In the genomic region with DNA sequence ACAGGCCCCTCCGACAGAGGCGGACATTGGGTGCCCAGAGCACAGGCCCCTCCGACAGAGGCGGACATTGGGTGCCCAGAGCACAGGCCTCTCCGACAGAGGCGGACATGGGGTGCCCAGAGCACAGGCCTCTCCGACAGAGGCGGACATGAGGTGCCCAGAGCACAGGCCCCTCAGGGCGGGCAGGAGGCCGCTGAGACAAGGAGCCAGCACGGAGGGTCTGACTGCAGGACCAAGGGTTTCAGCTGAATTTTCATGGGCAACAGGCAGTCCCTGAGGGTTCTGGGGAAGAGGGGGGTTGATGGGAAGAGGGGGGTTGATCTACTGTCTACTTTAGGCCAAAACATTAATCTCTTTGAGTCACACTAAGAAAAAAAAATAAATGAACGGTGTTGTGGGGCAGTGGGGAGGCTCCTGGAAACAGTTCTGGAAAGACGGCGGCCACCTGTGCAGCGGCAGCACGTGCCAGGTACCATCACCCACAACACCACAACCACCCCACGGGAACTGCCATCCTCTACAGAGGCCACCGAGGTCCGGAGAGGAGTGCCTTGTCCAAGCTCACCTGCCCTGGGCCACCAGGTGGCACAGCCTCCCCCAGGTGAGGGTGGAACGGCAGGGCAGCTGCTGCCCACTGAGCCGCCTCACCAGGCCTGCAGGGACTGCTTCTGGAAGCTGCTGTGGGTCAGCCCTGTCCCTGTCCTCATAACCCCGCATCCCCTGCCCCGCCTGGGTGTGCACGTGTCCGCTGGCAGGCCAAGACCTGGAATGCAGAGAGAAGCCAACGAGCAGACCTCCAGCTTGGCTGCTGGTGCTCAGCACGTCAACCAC, we compare ENCODE assay signal across 23 cellular contexts. TPM values are rescaled to one million over a fixed set of nuclear protein-coding genes. Genes with fewer than 3 reads are reported as not detected.
DNase-seq lines count a peak whose midpoint lies in the region; ATAC-seq, FAIRE-seq and TF ChIP-seq lines count a peak whose summit lies in the region.
"Had no signal": no experiment of that assay in that cellular context is flagged by ENCODE, and none has a peak within 500 bp of the region (broad histone marks: within the 10 kb centered on the region; RNA-seq: fewer than 3 reads in every experiment).

No MANE protein-coding gene starts in this region.

- peaks cover 0 to 10% of the 10 kb centered on the region in 2 experiments; a peak in 1 of 4 replicates for H3K79me2 ChIP-seq in H1 (ENCODE audit: control insufficient read depth in 1 of 2, insufficient read depth in 2 of 2, low read length in 2 of 2)

- H3K4me1 ChIP-seq in H1 (replicated peaks in 1 of 4; ENCODE audit: control insufficient read depth in 3 of 4, insufficient read depth in 4 of 4, low read length in 3 of 4) (peaks cover 0 to 3% (median 0%) of the 10 kb centered on the region in 4 experiments; a peak in 1 of 7 replicates), neuronal stem cell (ENCODE audit: control insufficient read depth in 2 of 2, insufficient read depth in 1 of 2, low read depth in 1 of 2, low read length in 2 of 2) (no peaks in the 10 kb centered on the region), sigmoid colon (peaks cover 0 to 7% (median 6%) of the 10 kb centered on the region in 4 donors)

- no peak overlapping the region for H3K27ac ChIP-seq in H1 (ENCODE audit: low read depth, low read length)
- no peak overlapping the region for H3K27ac ChIP-seq in neuronal stem cell (replicated peaks; ENCODE audit: low read length)
- no peak overlapping the region for H3K27ac ChIP-seq in sigmoid colon
- H3K27ac ChIP-seq: 22Rv1, A549, C4-2B, HL-60 had no signal

- no peak overlapping the region for H3K4me2 ChIP-seq in H1 (ENCODE audit: insufficient read depth in 1 of 2, low read depth in 2 of 2, low read length in 2 of 2)
- H3K4me2 ChIP-seq in neuronal stem cell (ENCODE audit: insufficient read depth, low read length, poor library complexity, severe bottlenecking): no peak overlapping the region
- H3K4me2 ChIP-seq: A549, GM23338 had no signal

- H2BK120ac ChIP-seq in H1 (replicated peaks; ENCODE audit: low read depth, low read length) (no peak overlapping the region), neuronal stem cell (ENCODE audit: low read depth, low read length) (no peak overlapping the region)

- peak; percentile 50 for DNase-seq in activated effector memory CD4-positive, alpha-beta T cell treated with anti-CD3 and anti-CD28 coated beads, Interleukin-2, amount 50 U/mL, for 16 hours
- DNase-seq in activated effector memory CD4-positive, alpha-beta T cell treated with Interleukin-2 at 50 U/mL for 16 hours: no peak
- no peak for DNase-seq in H1 (ENCODE audit: low read depth in 1 of 2, low spot score in 2 of 2)
- no peak for DNase-seq in neuronal stem cell (ENCODE audit: low spot score)
- peak; percentile 54 for DNase-seq in sigmoid colon
- DNase-seq in left colon: no peak
- no peak for DNase-seq in iPS-NIHi11 (ENCODE audit: low spot score)
- DNase-seq in retina: no peak
- DNase-seq: AML-193; CD4-positive, alpha-beta memory T cell; DMS153; DMS79; GDM1; H7; HFFc6 had no signal

- CTCF ChIA-PET in H1 (lab: Charles Lee; ENCODE audit: partially characterized antibody): interaction anchor here (0.7 to 3.8 kb wide), 5 partner anchors 11 to 140 kb away, joined by 3 to 11 read pairs (median 3); no protein-coding TSS in a partner anchor

- no peak for TF ChIP-seq POLR2A in H1 (IDR thresholded peaks at IDR 0.05; ENCODE audit: control extremely low read depth in 1 of 2, low read depth in 2 of 2, low read length in 2 of 2)
- TF ChIP-seq POLR2A in sigmoid colon (IDR thresholded peaks at IDR 0.05): no peak

- 0 out of 2 replicates have a peak overlapping the region, but pooled peaks have one; percentile 60 for H4K8ac ChIP-seq in H1 (ENCODE audit: extremely low read depth, insufficient read depth, low read length)
- no peak overlapping the region for H4K8ac ChIP-seq in neuronal stem cell (ENCODE audit: low read depth, low read length)

- no peak overlapping the region for H2BK20ac ChIP-seq in H1 (ENCODE audit: low read length)

- H4K91ac ChIP-seq in H1 (replicated peaks; ENCODE audit: insufficient read length, low read length) (no peak overlapping the region), neuronal stem cell (ENCODE audit: low read depth, low read length, poor library complexity) (no peak overlapping the region)

- POLR2A ChIA-PET in H1 (lab: Charles Lee; ENCODE audit: partially characterized antibody): interaction anchor here (0.6 to 1.6 kb wide), 3 partner anchors 9 to 889 kb away, joined by 3 to 6 read pairs (median 3); no protein-coding TSS in a partner anchor

- TF ChIP-seq EP300 in H1 (IDR thresholded peaks at IDR 0.05; ENCODE audit: borderline replicate concordance in 1 of 2, low read depth in 2 of 2, low read length in 2 of 2) (no peak), sigmoid colon (IDR thresholded peaks at IDR 0.05) (no peak)

- H4K20me1 ChIP-seq in H1 (replicated peaks in 1 of 2; ENCODE audit: control insufficient read depth in 1 of 2, insufficient read depth in 2 of 2, low read length in 2 of 2): peaks cover 0 to 5% of the 10 kb centered on the region in 2 experiments

- no peak overlapping the region for H3K4me3 ChIP-seq in H1 (ENCODE audit: extremely low read depth in 1 of 4, insufficient read depth in 2 of 4, low read depth in 3 of 4, low read length in 4 of 4)
- no peak overlapping the region for H3K4me3 ChIP-seq in neuronal stem cell (ENCODE audit: low read length in 2 of 2)
- H3K4me3 ChIP-seq in sigmoid colon: no peak overlapping the region
- H3K4me3 ChIP-seq: A549, GM23338 had no signal

- H3K14ac ChIP-seq in H1 (ENCODE audit: insufficient read length) (no peak overlapping the region), neuronal stem cell (ENCODE audit: low read length) (no peak overlapping the region)

- H3K18ac ChIP-seq in H1 (ENCODE audit: extremely low read depth, low read length): no peak overlapping the region
- H3K18ac ChIP-seq in neuronal stem cell (ENCODE audit: low read length): peak overlapping the region; percentile 21

- H2BK15ac ChIP-seq in H1 (ENCODE audit: low read length) (no peak overlapping the region), neuronal stem cell (ENCODE audit: low read length) (no peak overlapping the region)

- H3K23me2 ChIP-seq in H1 (ENCODE audit: low read depth, low read length): no peaks in the 10 kb centered on the region

- H2AFZ ChIP-seq in H1 (ENCODE audit: low read length) (no peak overlapping the region), neuronal stem cell (ENCODE audit: low read length) (no peak overlapping the region)
- H2AFZ ChIP-seq: GM23338 had no signal

- TF ChIP-seq CTCF in H1 (IDR thresholded peaks at IDR 0.05; ENCODE audit: control extremely low read depth in 1 of 3, insufficient read depth in 1 of 3, low read depth in 1 of 3, low read length in 3 of 3): no peak
- no peak for TF ChIP-seq CTCF in sigmoid colon (IDR thresholded peaks at IDR 0.05)

- H3K9ac ChIP-seq in H1 (replicated peaks in 1 of 4; ENCODE audit: extremely low read depth in 1 of 4, low read depth in 3 of 4, low read length in 3 of 4): no peak overlapping the region
- peak overlapping the region; percentile 3 for H3K9ac ChIP-seq in neuronal stem cell (ENCODE audit: low read depth, low read length, poor library complexity)

- WGBS in H1 (ENCODE audit: extremely low coverage in 1 of 2, insufficient coverage in 1 of 2, insufficient read length in 1 of 2, insufficient replicate concordance in 2 of 2, low coverage in 1 of 2, low lambda C conversion rate in 2 of 2, missing lambda C conversion rate in 1 of 2), 2 experiments: 96% methylated on average over 23 of the region's 27 CpGs; no CpG with 5 or more reads in 1 of the 2 experiments
- WGBS in neuronal stem cell (ENCODE audit: extremely low coverage in 2 of 2, insufficient read length in 2 of 2, insufficient replicate concordance in 1 of 2), 2 donors: no CpG with 5 or more reads among the region's 27 CpGs
- WGBS in sigmoid colon, 2 donors: 95 to 96% methylated on average over 27 of the region's 27 CpGs

- TF ChIP-seq RAD21 in H1 (IDR thresholded peaks at IDR 0.05 in 1 of 2, conservative IDR thresholded peaks at IDR 0.05 in 1 of 2; ENCODE audit: low read depth in 2 of 2, low read length in 2 of 2): no peak; a peak in 1 of 4 replicates

- no peak overlapping the region for H3K23ac ChIP-seq in H1 (ENCODE audit: insufficient read length)
- no peak overlapping the region for H3K23ac ChIP-seq in neuronal stem cell (ENCODE audit: low read depth, low read length, poor library complexity)

- FAIRE-seq in H1 (lab: Jason Lieb, UNC): no peak
- FAIRE-seq: A549, GM12892, GM18507 had no signal

- intact Hi-C loops in sigmoid colon (cut with DNase I): no loop called here
- intact Hi-C loops in left colon (cut with DNase I, micrococcal nuclease): no loop called here

- no peak overlapping the region; the same call in 1 of the 2 replicates for H2BK5ac ChIP-seq in H1 (ENCODE audit: low read depth, low read length)
- no peak overlapping the region for H2BK5ac ChIP-seq in neuronal stem cell (ENCODE audit: low read length)

- H3K27me3 ChIP-seq in H1 (replicated peaks in 1 of 4; ENCODE audit: control insufficient read depth in 3 of 4, extremely low read depth in 1 of 4, insufficient read depth in 3 of 4, low read length in 3 of 4) (no peaks in the 10 kb centered on the region), neuronal stem cell (ENCODE audit: control insufficient read depth in 3 of 3, insufficient read depth in 3 of 3, low read depth in 1 of 3, low read length in 3 of 3) (no peaks in the 10 kb centered on the region), sigmoid colon (no peaks in the 10 kb centered on the region)

- H2AK5ac ChIP-seq in H1 (ENCODE audit: low read depth, low read length): no peak overlapping the region
- H2AK5ac ChIP-seq in neuronal stem cell (ENCODE audit: low read depth, low read length): peak overlapping the region; percentile 46

- no peak overlapping the region for H2BK12ac ChIP-seq in H1 (ENCODE audit: low read depth, low read length)
- no peak overlapping the region for H2BK12ac ChIP-seq in neuronal stem cell (ENCODE audit: low read length)

- H3K4ac ChIP-seq in H1 (replicated peaks; ENCODE audit: insufficient read length, low read depth, low read length): no peak overlapping the region
- no peak overlapping the region for H3K4ac ChIP-seq in neuronal stem cell (ENCODE audit: low read length)

- H3K79me1 ChIP-seq in H1 (ENCODE audit: low read depth, low read length): no peaks in the 10 kb centered on the region
- peaks cover 2% of the 10 kb centered on the region for H3K79me1 ChIP-seq in neuronal stem cell (ENCODE audit: low read depth, low read length)

- no peak overlapping the region for H3K56ac ChIP-seq in H1 (replicated peaks; ENCODE audit: insufficient read length, low read depth, low read length)

- H3K36me3 ChIP-seq in H1 (ENCODE audit: control insufficient read depth in 2 of 4, insufficient read depth in 4 of 4, low read length in 3 of 4) (peaks cover 3 to 9% (median 4%) of the 10 kb centered on the region in 4 experiments; a peak in 5 of 8 replicates), neuronal stem cell (replicated peaks in 1 of 2; ENCODE audit: control insufficient read depth in 2 of 2, insufficient read depth in 2 of 2, low read length in 2 of 2) (peaks cover 20 to 41% of the 10 kb centered on the region in 2 donors), sigmoid colon (peaks cover 0 to 50% (median 16%) of the 10 kb centered on the region in 4 donors)

- ATAC-seq in left colon: no peak
- ATAC-seq: A549, GM23338, HCT116 had no signal

- no peak overlapping the region for H4K5ac ChIP-seq in H1 (ENCODE audit: insufficient read length, low read depth, low read length)

- H3K9me3 ChIP-seq in H1 (ENCODE audit: insufficient read depth in 2 of 2, low read depth in 1 of 2, low read length in 1 of 2) (no peaks in the 10 kb centered on the region), neuronal stem cell (replicated peaks in 1 of 2; ENCODE audit: control insufficient read depth in 2 of 2, insufficient read depth in 1 of 2, low read depth in 1 of 2, low read length in 2 of 2) (no peaks in the 10 kb centered on the region), sigmoid colon (no peaks in the 10 kb centered on the region)
- H3K9me3 ChIP-seq: A549 had no signal

RNA-seq across cellular contexts. Expression of a gene that starts 20.5 kb away (rescaled TPM):
- 10.5 TPM in 2 replicates for total RNA-seq in H1 (2021; fragmentation: NEBNext Ultra II Directional; extraction: Animal tissue kit (Norgen Biotek cat#: 25700))
- polyA plus RNA-seq in H1 (2011; rRNA removed): 9.7 and 11.5 TPM in 2 replicates
- 8.9 TPM for polyA plus RNA-seq in H1 (2011; cell fraction: cytosol; rRNA removed)
- 32.0 TPM for polyA plus RNA-seq in H1 (2011; cell fraction: nucleus; rRNA removed)
- 7.7 to 9.1 TPM (median 8.6 TPM) in 4 replicates for polyA plus RNA-seq in H1 (2012, experiment 1 of 2)
- 0.76 TPM for polyA plus RNA-seq in H1 (2012, experiment 2 of 2)
- 4.3 TPM for polyA plus RNA-seq in H1 (2013, experiment 1 of 2)
- polyA plus RNA-seq in H1 (2013, experiment 2 of 2): 4.1 TPM
- polyA minus RNA-seq in H1 (2011; rRNA and poly(A)+ RNA removed): 34.3 and 35.1 TPM in 2 replicates
- polyA minus RNA-seq in H1 (2011; cell fraction: cytosol; rRNA and poly(A)+ RNA removed): 8.6 TPM
- 22.0 TPM for polyA minus RNA-seq in H1 (2011; cell fraction: nucleus; rRNA and poly(A)+ RNA removed)
- polyA plus RNA-seq in neuronal stem cell (2013, experiment 1 of 2): 4.5 TPM
- 4.3 TPM for polyA plus RNA-seq in neuronal stem cell (2013, experiment 2 of 2)
- 1 to 10 TPM; 3.5 to 6.9 (median 5.2) TPM for total RNA-seq in sigmoid colon
- polyA plus RNA-seq in sigmoid colon: 1 to 10 TPM; 1.2 to 5.7 (median 3.0) TPM
- 1 to 10 TPM; 5.1 to 7.8 TPM for total RNA-seq in left colon

Comparison
In these comparisons a context has a peak if more than half of its experiments do, and no peak if none do; other contexts are left out.
1. DNase-seq: peak in activated effector memory CD4-positive, alpha-beta T cell treated with anti-CD3 and anti-CD28 coated beads, Interleukin-2, amount 50 U/mL, for 16 hours (single experiment) and sigmoid colon (single experiment); none in activated effector memory CD4-positive, alpha-beta T cell treated with Interleukin-2 at 50 U/mL for 16 hours (single experiment), H1 (0 of 2), neuronal stem cell (single experiment), left colon (0 of 2), iPS-NIHi11 (single experiment) and retina (single experiment).